14 cellular contexts compared by ENCODE assay signal in genomic region chr17:19005442-19005773, GRCh38. TPM values are rescaled to one million over a fixed set of nuclear protein-coding genes. Genes with fewer than 3 reads are reported as not detected.
DNase-seq lines count a peak whose midpoint lies in the region; ATAC-seq and TF ChIP-seq lines count a peak whose summit lies in the region.
"Had no signal": no experiment of that assay in that cellular context is flagged by ENCODE, and none has a peak within 500 bp of the region (broad histone marks: within the 10 kb centered on the region; RNA-seq: fewer than 3 reads in every experiment).

No MANE protein-coding gene starts in this region.

- in situ Hi-C loops in Panc1 (cut with HindIII; ENCODE audit: low pct_unique_long_range_greater_than_20kb, low sequenced_read_pairs) = no loop called here

- H3K4me3 ChIP-seq in Panc1 (ENCODE audit: low read depth in 2 of 2, low read length in 2 of 2) (peak overlapping the region; percentile 61 to 69; a peak in 3 of 4 replicates), esophagus (ENCODE audit: low read depth in 1 of 2, low read length in 2 of 2) (no peak overlapping the region), psoas muscle (peak overlapping the region; percentile 73)

- POLR2A ChIA-PET in Panc1 (lab: Charles Lee) = no interaction called here

- CTCF ChIA-PET in Panc1 (lab: Charles Lee) = no interaction called here

- DNase-seq in DMS53 (lab: John Stamatoyannopoulos, UW) = peak; percentile 9
- no peak for DNase-seq in DMS53 treated with DMSO at 0.1 percent for 48 hours (lab: John Stamatoyannopoulos, UW; ENCODE audit: unreplicated experiment)
- DNase-seq in Panc1 (ENCODE audit: low read depth, low spot score) = no peak
- no peak for DNase-seq in psoas muscle
- DNase-seq in NCI-H1417 treated with DMSO at 0.1 percent for 48 hours (lab: John Stamatoyannopoulos, UW) = no peak
- DNase-seq in EL = no peak
- DNase-seq in SKM-1 treated with dmso at 0.1 percent for 144 hours (lab: John Stamatoyannopoulos, UW; ENCODE audit: unreplicated experiment) = no peak
- DNase-seq: left cardiac atrium, upper lobe of right lung had no signal

- BruUV-seq in Panc1 (replicated peaks; lab: Mats Ljungman, UMichigan) = no TSS peak

- intact Hi-C loops in Panc1 (cut with micrococcal nuclease; ENCODE audit: unreplicated experiment) = no loop called here
- intact Hi-C loops in psoas muscle (cut with DNase I) = loop anchor here in 1 of 2 donors (2.0 kb wide), 1 partner anchor 25 kb away; no protein-coding TSS in a partner anchor

- 70 to 87% methylated on average over 6 of the region's 6 CpGs for WGBS in esophagus, 2 donors
- WGBS in psoas muscle, 3 donors = 88 to 92% (median 91%) methylated on average over 2 to 6 of the region's 6 CpGs

- H3K27ac ChIP-seq in Panc1 (ENCODE audit: low read length) (peak overlapping the region; percentile 93), esophagus (ENCODE audit: low read depth in 2 of 2, low read length in 1 of 2) (peak overlapping the region; percentile 0 to 74), psoas muscle (peak overlapping the region; percentile 53)
- H3K27ac ChIP-seq: 22Rv1 had no signal

- H3K9me3 ChIP-seq in Panc1 (ENCODE audit: control insufficient read depth, insufficient read depth, low read depth, low read length) (no peaks in the 10 kb centered on the region), esophagus (ENCODE audit: control insufficient read depth in 2 of 2, insufficient read depth in 1 of 2, low read depth in 1 of 2, low read length in 1 of 2) (no peaks in the 10 kb centered on the region), psoas muscle (no peaks in the 10 kb centered on the region)
- H3K9me3 ChIP-seq: SJSA1, upper lobe of right lung had no signal

- H3K4me1 ChIP-seq in Panc1 (ENCODE audit: control insufficient read depth, insufficient read depth, low read length) (peaks cover 9% of the 10 kb centered on the region), esophagus (ENCODE audit: control insufficient read depth in 2 of 2, insufficient read depth in 2 of 2, low read length in 1 of 2) (peaks cover 0 to 20% of the 10 kb centered on the region in 2 donors), psoas muscle (no peaks in the 10 kb centered on the region)

- H3K27me3 ChIP-seq in Panc1 (ENCODE audit: control insufficient read depth, insufficient read depth, low read length) = no peaks in the 10 kb centered on the region
- no peaks in the 10 kb centered on the region for H3K27me3 ChIP-seq in esophagus (ENCODE audit: control insufficient read depth in 1 of 2, insufficient read depth in 2 of 2, low read length in 2 of 2)
- H3K27me3 ChIP-seq in psoas muscle (ENCODE audit: insufficient read depth in 3 of 3, low read length in 2 of 3) = peaks cover 0 to 6% (median 3%) of the 10 kb centered on the region in 3 donors
- H3K27me3 ChIP-seq: SJSA1, upper lobe of right lung had no signal

- no peak for ATAC-seq in Panc1
- ATAC-seq in psoas muscle = peak in 3 of 4 donors; percentile 8 to 13 (median 9)

- H3K36me3 ChIP-seq in Panc1 (ENCODE audit: control insufficient read depth, insufficient read depth, low read length) (no peaks in the 10 kb centered on the region; the same call in 1 of the 2 replicates), esophagus (ENCODE audit: control insufficient read depth in 2 of 2, insufficient read depth in 2 of 2, low read length in 1 of 2) (peaks cover 6% of the 10 kb centered on the region in 2 donors), psoas muscle (ENCODE audit: insufficient read depth in 1 of 2, low read depth in 1 of 2) (no peaks in the 10 kb centered on the region)
- H3K36me3 ChIP-seq: upper lobe of right lung had no signal

- TF ChIP-seq CTCF in Panc1 (IDR thresholded peaks at IDR 0.05) (no peak), psoas muscle (IDR thresholded peaks at IDR 0.05) (no peak)

RNA-seq across cellular contexts. Expression of gene FAM83G, which starts 0.8 kb away (rescaled TPM):
- 17.3 TPM for total RNA-seq in Panc1 (2021; ENCODE audit: unreplicated experiment)
- polyA plus RNA-seq in Panc1 (2012; ENCODE audit: insufficient read length) = 15.6 TPM
- 10 to 100 TPM; 33.2 to 37.1 TPM for polyA plus RNA-seq in esophagus
- total RNA-seq in psoas muscle = 10 to 100 TPM in 1 of 4 donors, 1 to 10 TPM in 3; 7.0 to 20.4 (median 9.3) TPM
- polyA plus RNA-seq in psoas muscle = 10 to 100 TPM in 1 of 3 donors, 1 to 10 TPM in 2; 8.2 to 65.6 (median 9.0) TPM

RNA-seq across cellular contexts. Expression of gene GRAP, which starts 41.3 kb away (rescaled TPM):
- 0.21 TPM for total RNA-seq in Panc1 (2021; ENCODE audit: unreplicated experiment)
- polyA plus RNA-seq in Panc1 (2012; ENCODE audit: insufficient read length) = not detected
- 1 to 10 TPM; 1.2 to 1.3 TPM for polyA plus RNA-seq in esophagus
- 1 to 10 TPM in 3 of 4 donors, under 1 TPM in 1; 0.71 to 2.2 (median 1.9) TPM for total RNA-seq in psoas muscle
- polyA plus RNA-seq in psoas muscle = 1 to 10 TPM in 2 of 3 donors, under 1 TPM in 1; 0.71 to 1.9 (median 1.4) TPM
- total RNA-seq: bronchial epithelial cell had no signal

RNA-seq across cellular contexts. Expression of gene SLC5A10, which starts 53.4 kb away (rescaled TPM):
- total RNA-seq in Panc1 (2021; ENCODE audit: unreplicated experiment) = not detected
- polyA plus RNA-seq in Panc1 (2012; ENCODE audit: insufficient read length) = not detected
- polyA plus RNA-seq in esophagus = under 1 TPM; 0.36 to 0.49 TPM
- not detected for total RNA-seq in psoas muscle
- under 1 TPM in 1 of 3 donors, not detected in 2; 0.03 TPM for polyA plus RNA-seq in psoas muscle
- total RNA-seq: bronchial epithelial cell, pulmonary artery endothelial cell, upper lobe of right lung had no signal

Comparison
In these comparisons a context has a peak if more than half of its experiments do, and no peak if none do; other contexts are left out.
1. H3K27ac ChIP-seq: peak in every context shown above with its lines; median percentile 93 in Panc1; 53 in psoas muscle; 37 in esophagus.
2. H3K4me3 ChIP-seq: peak in Panc1 (2 of 2) and psoas muscle (single experiment); none in esophagus (0 of 2).